Comparison of ENCODE assay signal across 9 cellular contexts in genomic region chr9:130927995-130928900, GRCh38. TPM values are rescaled to one million over a fixed set of nuclear protein-coding genes. Genes with fewer than 3 reads are reported as not detected.
A peak's percentile ranks its signal among the peaks of the same experiment; 100 is the strongest.
DNase-seq lines count a peak whose midpoint lies in the region; ATAC-seq and TF ChIP-seq lines count a peak whose summit lies in the region.
"Had no signal": no experiment of that assay in that cellular context is flagged by ENCODE, and none has a peak within 500 bp of the region (broad histone marks: within the 10 kb centered on the region; RNA-seq: fewer than 3 reads in every experiment).

No MANE protein-coding gene starts in this region.

- DNase-seq in NCI-H2227 (lab: John Stamatoyannopoulos, UW; ENCODE audit: unreplicated experiment) (peak; percentile 38), NCI-H2227 treated with DMSO at 0.1 percent for 48 hours (lab: John Stamatoyannopoulos, UW) (no peak), NCI-H1105 treated with DMSO at 0.1 percent for 48 hours (lab: John Stamatoyannopoulos, UW) (peak; percentile 78), epithelial cell of prostate (ENCODE audit: low read depth, low spot score) (peak; percentile 61), stomach (peak; percentile 80), progenitor cell of endocrine pancreas (ENCODE audit: low spot score, unreplicated experiment) (no peak)
- DNase-seq in activated T-cell treated with anti-CD3 and anti-CD28 coated beads, Interleukin-2, amount 50 U/mL, for 1 hour, result no peak
- DNase-seq: CD4-positive, CD25-positive, alpha-beta regulatory T cell had no signal

- no peaks in the 10 kb centered on the region for H3K9me3 Mint-ChIP-seq in progenitor cell of endocrine pancreas (ENCODE audit: low read depth)
- H3K9me3 Mint-ChIP-seq: CD4-positive, CD25-positive, alpha-beta regulatory T cell had no signal

- no peaks in the 10 kb centered on the region for H3K36me3 ChIP-seq in stomach

- intact Hi-C loops in stomach (cut with DNase I; ENCODE audit: low total_unique reads), result no loop called here

- TF ChIP-seq CTCF in stomach (IDR thresholded peaks at IDR 0.05) (no peak), progenitor cell of endocrine pancreas (IDR thresholded peaks at IDR 0.05; ENCODE audit: unreplicated experiment) (no peak)

- peak overlapping the region; percentile 86 for H3K27ac ChIP-seq in epithelial cell of prostate
- peak overlapping the region in 2 of 5 donors; percentile 2 for H3K27ac ChIP-seq in stomach

- TF ChIP-seq POLR2A in stomach (IDR thresholded peaks at IDR 0.05), result no peak

- no peaks in the 10 kb centered on the region for H3K9me3 ChIP-seq in stomach

- no peaks in the 10 kb centered on the region for H3K4me1 Mint-ChIP-seq in progenitor cell of endocrine pancreas (ENCODE audit: low read depth)
- H3K4me1 Mint-ChIP-seq: CD4-positive, CD25-positive, alpha-beta regulatory T cell had no signal

- no peak overlapping the region for H3K27ac Mint-ChIP-seq in progenitor cell of endocrine pancreas
- H3K27ac Mint-ChIP-seq: CD4-positive, CD25-positive, alpha-beta regulatory T cell had no signal

- H3K27me3 Mint-ChIP-seq in progenitor cell of endocrine pancreas, result peaks cover 25% of the 10 kb centered on the region

- ATAC-seq in HG03521 (IDR thresholded peaks at IDR 0.05; ENCODE audit: unreplicated experiment), result no peak

- peaks cover 0 to 64% (median 22%) of the 10 kb centered on the region in 3 donors for H3K27me3 ChIP-seq in stomach

- H3K4me1 ChIP-seq in stomach, result peaks cover 10 to 28% (median 19%) of the 10 kb centered on the region in 4 donors

- H3K4me3 ChIP-seq in stomach, result no peak overlapping the region

- no peak for TF ChIP-seq EP300 in stomach (IDR thresholded peaks at IDR 0.05)

- H3K4me3 Mint-ChIP-seq in progenitor cell of endocrine pancreas (ENCODE audit: low read depth), result no peak overlapping the region
- H3K4me3 Mint-ChIP-seq: CD4-positive, CD25-positive, alpha-beta regulatory T cell had no signal

- 29 to 40% (median 34%) methylated on average over 4 to 14 of the region's 14 CpGs for WGBS in stomach, 5 donors

- H3K36me3 Mint-ChIP-seq in progenitor cell of endocrine pancreas (ENCODE audit: insufficient read depth), result no peaks in the 10 kb centered on the region
- H3K36me3 Mint-ChIP-seq: CD4-positive, CD25-positive, alpha-beta regulatory T cell had no signal

RNA-seq across cellular contexts. Expression of gene FIBCD1, which starts 10.8 kb away (rescaled TPM):
- total RNA-seq in stomach, result 1 to 10 TPM in 1 of 5 donors, under 1 TPM in 1, not detected in 3; 0.18 to 6.4 TPM
- polyA plus RNA-seq in stomach, result under 1 TPM in 2 of 3 donors, not detected in 1; 0.20 to 0.61 TPM
- total RNA-seq in progenitor cell of endocrine pancreas, result not detected in 2 replicates
- total RNA-seq: CD4-positive, CD25-positive, alpha-beta regulatory T cell had no signal
- polyA plus RNA-seq: CD4-positive, CD25-positive, alpha-beta regulatory T cell had no signal

RNA-seq across cellular contexts. Expression of gene QRFP, which starts 31.6 kb away (rescaled TPM):
- total RNA-seq in stomach (not detected), progenitor cell of endocrine pancreas (not detected in 2 replicates)
- polyA plus RNA-seq in stomach, result not detected
- total RNA-seq: CD4-positive, CD25-positive, alpha-beta regulatory T cell had no signal
- polyA plus RNA-seq: CD4-positive, CD25-positive, alpha-beta regulatory T cell had no signal

Comparison
In these comparisons a context has a peak if more than half of its experiments do, and no peak if none do; other contexts are left out.
1. DNase-seq: peak in NCI-H2227 (single experiment), NCI-H1105 treated with DMSO at 0.1 percent for 48 hours (single experiment), epithelial cell of prostate (single experiment) and stomach (single experiment); none in NCI-H2227 treated with DMSO at 0.1 percent for 48 hours (single experiment), activated T-cell treated with anti-CD3 and anti-CD28 coated beads, Interleukin-2, amount 50 U/mL, for 1 hour (single experiment) and progenitor cell of endocrine pancreas (single experiment).